1 cellular context compared by ENCODE assay signal in genomic region chr3:50015918-50016317, GRCh38.
TF ChIP-seq lines count a peak whose summit lies in the region.

No MANE protein-coding gene starts in this region.

TF ChIP-seq in IMR-90, 13 proteins besides CTCF, POLR2A, EP300 and RAD21:
- TF ChIP-seq, protein P1, sequence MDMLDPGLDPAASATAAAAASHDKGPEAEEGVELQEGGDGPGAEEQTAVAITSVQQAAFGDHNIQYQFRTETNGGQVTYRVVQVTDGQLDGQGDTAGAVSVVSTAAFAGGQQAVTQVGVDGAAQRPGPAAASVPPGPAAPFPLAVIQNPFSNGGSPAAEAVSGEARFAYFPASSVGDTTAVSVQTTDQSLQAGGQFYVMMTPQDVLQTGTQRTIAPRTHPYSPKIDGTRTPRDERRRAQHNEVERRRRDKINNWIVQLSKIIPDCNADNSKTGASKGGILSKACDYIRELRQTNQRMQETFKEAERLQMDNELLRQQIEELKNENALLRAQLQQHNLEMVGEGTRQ (IDR thresholded peaks at IDR 0.05; ENCODE audit: low read depth, low read length) = no peak
- TF ChIP-seq, protein P2, sequence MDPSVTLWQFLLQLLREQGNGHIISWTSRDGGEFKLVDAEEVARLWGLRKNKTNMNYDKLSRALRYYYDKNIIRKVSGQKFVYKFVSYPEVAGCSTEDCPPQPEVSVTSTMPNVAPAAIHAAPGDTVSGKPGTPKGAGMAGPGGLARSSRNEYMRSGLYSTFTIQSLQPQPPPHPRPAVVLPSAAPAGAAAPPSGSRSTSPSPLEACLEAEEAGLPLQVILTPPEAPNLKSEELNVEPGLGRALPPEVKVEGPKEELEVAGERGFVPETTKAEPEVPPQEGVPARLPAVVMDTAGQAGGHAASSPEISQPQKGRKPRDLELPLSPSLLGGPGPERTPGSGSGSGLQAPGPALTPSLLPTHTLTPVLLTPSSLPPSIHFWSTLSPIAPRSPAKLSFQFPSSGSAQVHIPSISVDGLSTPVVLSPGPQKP (IDR thresholded peaks at IDR 0.05; ENCODE audit: borderline replicate concordance, low read depth, low read length) = no peak
- TF ChIP-seq CEBPB (IDR thresholded peaks at IDR 0.05; ENCODE audit: low read depth, low read length) (no peak), FOS (IDR thresholded peaks at IDR 0.05; ENCODE audit: low read depth, low read length) (no peak), MAZ (IDR thresholded peaks at IDR 0.05; ENCODE audit: borderline replicate concordance, low read depth, low read length) (no peak), MAFK (IDR thresholded peaks at IDR 0.05; ENCODE audit: low read depth, low read length) (no peak), SMC3 (IDR thresholded peaks at IDR 0.05; ENCODE audit: low read depth, low read length) (no peak), NFE2L2 (IDR thresholded peaks at IDR 0.05; ENCODE audit: low read depth, low read length) (no peak), CHD1 (IDR thresholded peaks at IDR 0.05; ENCODE audit: low read depth, low read length) (no peak), RFX5 (IDR thresholded peaks at IDR 0.05; ENCODE audit: low read depth, low read length) (no peak), RCOR1 (IDR thresholded peaks at IDR 0.05; ENCODE audit: insufficient replicate concordance, low read length) (no peak), MXI1 (IDR thresholded peaks at IDR 0.05; ENCODE audit: borderline replicate concordance, low read depth, low read length) (no peak), BHLHE40 (IDR thresholded peaks at IDR 0.05; ENCODE audit: low read depth, low read length) (no peak)
